28 cellular contexts compared by ENCODE assay signal in genomic region chr1:25536124-25536523, GRCh38. TPM values are rescaled to one million over a fixed set of nuclear protein-coding genes. Genes with fewer than 3 reads are reported as not detected.
DNase-seq lines count a peak whose midpoint lies in the region; ATAC-seq, FAIRE-seq and TF ChIP-seq lines count a peak whose summit lies in the region.
"Had no signal": no experiment of that assay in that cellular context is flagged by ENCODE, and none has a peak within 500 bp of the region (broad histone marks: within the 10 kb centered on the region; RNA-seq: fewer than 3 reads in every experiment).

No MANE protein-coding gene starts in this region.

- 12% methylated on average over 3 of the region's 3 CpGs for WGBS in K562 (ENCODE audit: insufficient coverage, low coverage, missing lambda C conversion rate)
- WGBS in thyroid gland, 2 donors: 70 to 78% methylated on average over 3 of the region's 3 CpGs

- H4K20me1 ChIP-seq in K562 (replicated peaks; ENCODE audit: control insufficient read depth, insufficient read depth, low read length) (no peaks in the 10 kb centered on the region; the same call in 1 of the 2 replicates), osteoblast (ENCODE audit: insufficient read depth, low read length) (no peaks in the 10 kb centered on the region)
- H4K20me1 ChIP-seq: BLaER1 treated with 17β-estradiol and CSF1 and Interleukin-3, amounts not matched to agents 10 nM and 100 nM had no signal

- no TSS peak for BruUV-seq in K562 (replicated peaks; lab: Mats Ljungman, UMichigan)

- H3K9me1 ChIP-seq in K562 (ENCODE audit: control insufficient read depth, insufficient read depth, low read length): no peaks in the 10 kb centered on the region

- H3K79me2 ChIP-seq in K562 (ENCODE audit: control insufficient read depth, insufficient read depth, low read length) (no peaks in the 10 kb centered on the region), osteoblast (ENCODE audit: insufficient read depth, low read length) (no peaks in the 10 kb centered on the region)

- no peak for TF ChIP-seq EP300 in K562 (IDR thresholded peaks at IDR 0.05; ENCODE audit: low read length)

- CTCF ChIA-PET in activated naive CD4-positive, alpha-beta T cell treated with anti-CD3 and anti-CD28 coated beads, Interleukin-2, amount 10 ng/mL, durations not matched to agents 7 days and 5 days (lab: Charles Lee): no interaction called here
- CTCF ChIA-PET in K562 (lab: Yijun Ruan, JAX; ENCODE audit: low intra/inter-chr PET ratio): no interaction called here

- H3K27ac ChIP-seq in K562 (ENCODE audit: extremely low read depth, low read depth, low read length): no peak overlapping the region
- no peak overlapping the region for H3K27ac ChIP-seq in osteoblast (ENCODE audit: low read depth, low read length)
- peak overlapping the region in 2 of 3 donors; percentile 29 to 42 for H3K27ac ChIP-seq in thyroid gland
- H3K27ac ChIP-seq: BLaER1 treated with 17β-estradiol and CSF1 and Interleukin-3, amounts not matched to agents 10 nM and 100 nM; C4-2B had no signal

- no peak for ATAC-seq in K562
- ATAC-seq: GM12878 had no signal

- peak overlapping the region; percentile 47 for H3K27ac Mint-ChIP-seq in activated naive CD4-positive, alpha-beta T cell treated with anti-CD3 and anti-CD28 coated beads, Interleukin-2, amount 50 U/mL, for 24 hours
- no peak overlapping the region for H3K27ac Mint-ChIP-seq in activated naive CD4-positive, alpha-beta T cell treated with anti-CD3 and anti-CD28 coated beads, Interleukin-2, amount 10 ng/mL, durations not matched to agents 7 days and 5 days
- H3K27ac Mint-ChIP-seq: B cell had no signal

- H3K4me3 Mint-ChIP-seq in activated naive CD4-positive, alpha-beta T cell treated with anti-CD3 and anti-CD28 coated beads, Interleukin-2, amount 50 U/mL, for 24 hours: no peak overlapping the region
- no peak overlapping the region for H3K4me3 Mint-ChIP-seq in activated naive CD4-positive, alpha-beta T cell treated with anti-CD3 and anti-CD28 coated beads, Interleukin-2, amount 10 ng/mL, durations not matched to agents 7 days and 5 days
- H3K4me3 Mint-ChIP-seq: B cell; CD4-positive, alpha-beta memory T cell; CD8-positive, alpha-beta memory T cell had no signal

- H3K9me3 ChIP-seq in K562 (replicated peaks; ENCODE audit: control insufficient read depth, insufficient read depth, low read depth, low read length) (no peaks in the 10 kb centered on the region), osteoblast (ENCODE audit: low read depth, low read length) (no peaks in the 10 kb centered on the region), thyroid gland (no peaks in the 10 kb centered on the region)
- H3K9me3 ChIP-seq: BLaER1 treated with 17β-estradiol and CSF1 and Interleukin-3, amounts not matched to agents 10 nM and 100 nM had no signal

- no peak overlapping the region for H2AFZ ChIP-seq in K562 (ENCODE audit: low read depth, low read length)
- H2AFZ ChIP-seq in osteoblast (ENCODE audit: low read length): no peak overlapping the region

- in situ Hi-C loops in K562 (cut with MboI): no loop called here

- H3K4me1 ChIP-seq in K562 (replicated peaks in 1 of 2; ENCODE audit: control insufficient read depth in 2 of 2, insufficient read depth in 2 of 2, low read length in 2 of 2): peaks cover 11 to 27% of the 10 kb centered on the region in 2 experiments; a peak in 3 of 5 replicates
- peaks cover 3% of the 10 kb centered on the region for H3K4me1 ChIP-seq in osteoblast (ENCODE audit: insufficient read depth, low read length)
- H3K4me1 ChIP-seq in thyroid gland: peaks cover 11 to 15% of the 10 kb centered on the region in 2 donors

- no peaks in the 10 kb centered on the region for H3K36me3 ChIP-seq in K562 (ENCODE audit: control insufficient read depth, insufficient read depth, low read length)
- no peaks in the 10 kb centered on the region for H3K36me3 ChIP-seq in osteoblast (ENCODE audit: insufficient read depth, low read length)
- H3K36me3 ChIP-seq in thyroid gland: no peaks in the 10 kb centered on the region
- H3K36me3 ChIP-seq: BLaER1 treated with 17β-estradiol and CSF1 and Interleukin-3, amounts not matched to agents 10 nM and 100 nM had no signal

- intact Hi-C loops in K562 (cut with micrococcal nuclease) (no loop called here), thyroid gland (cut with DNase I) (no loop called here)

- FAIRE-seq in K562 (lab: Jason Lieb, UNC): no peak
- FAIRE-seq: A204.1, GM12878, GM12892, GM18507 had no signal

- H3K4me1 Mint-ChIP-seq in activated naive CD4-positive, alpha-beta T cell treated with anti-CD3 and anti-CD28 coated beads, Interleukin-2, amount 50 U/mL, for 24 hours: peaks cover 4% of the 10 kb centered on the region
- H3K4me1 Mint-ChIP-seq in activated naive CD4-positive, alpha-beta T cell treated with anti-CD3 and anti-CD28 coated beads, Interleukin-2, amount 10 ng/mL, durations not matched to agents 7 days and 5 days: no peaks in the 10 kb centered on the region
- H3K4me1 Mint-ChIP-seq: B cell; CD8-positive, alpha-beta memory T cell had no signal

- H3K27me3 Mint-ChIP-seq in activated naive CD4-positive, alpha-beta T cell treated with anti-CD3 and anti-CD28 coated beads, Interleukin-2, amount 50 U/mL, for 24 hours: no peaks in the 10 kb centered on the region
- peaks cover 69% of the 10 kb centered on the region for H3K27me3 Mint-ChIP-seq in activated naive CD4-positive, alpha-beta T cell treated with anti-CD3 and anti-CD28 coated beads, Interleukin-2, amount 10 ng/mL, durations not matched to agents 7 days and 5 days
- H3K27me3 Mint-ChIP-seq: B cell; CD4-positive, alpha-beta memory T cell; CD8-positive, alpha-beta memory T cell had no signal

- no peak for TF ChIP-seq POLR2A in K562 (conservative IDR thresholded peaks at IDR 0.05)
- TF ChIP-seq POLR2A in thyroid gland (IDR thresholded peaks at IDR 0.05): no peak

- DNase-seq in activated naive CD4-positive, alpha-beta T cell treated with anti-CD3 and anti-CD28 coated beads, Interleukin-2, amount 10 ng/mL, durations not matched to agents 7 days and 5 days: no peak
- DNase-seq in K562 (ENCODE audit: extremely low read depth in 1 of 4, low spot score in 3 of 4) (no peak), osteoblast (ENCODE audit: insufficient read length, low spot score, missing footprints) (peak; percentile 54), thyroid gland (no peak), NCI-H226 (no peak), CD1c-positive myeloid dendritic cell (ENCODE audit: extremely low spot score) (no peak), kidney tubule cell (ENCODE audit: low spot score) (no peak)
- DNase-seq: 8988T; ACHN; CD4-positive, CD25-positive, alpha-beta regulatory T cell; CD8-positive, alpha-beta memory T cell; COR-L47; DMS 273 treated with DMSO at 0.1 percent for 48 hours; DMS153; DMS53; DMS79; DND-41; EL; GDM1 had no signal

- no peaks in the 10 kb centered on the region for H3K36me3 Mint-ChIP-seq in activated naive CD4-positive, alpha-beta T cell treated with anti-CD3 and anti-CD28 coated beads, Interleukin-2, amount 50 U/mL, for 24 hours
- H3K36me3 Mint-ChIP-seq in activated naive CD4-positive, alpha-beta T cell treated with anti-CD3 and anti-CD28 coated beads, Interleukin-2, amount 10 ng/mL, durations not matched to agents 7 days and 5 days: no peaks in the 10 kb centered on the region
- H3K36me3 Mint-ChIP-seq: CD4-positive, alpha-beta memory T cell; CD4-positive, CD25-positive, alpha-beta regulatory T cell; CD8-positive, alpha-beta memory T cell had no signal

- TF ChIP-seq RAD21 in K562 (CRISPR knock-in tag; conservative IDR thresholded peaks at IDR 0.05 in 1 of 2, IDR thresholded peaks at IDR 0.05 in 1 of 2): no peak

- H3K9me3 Mint-ChIP-seq in activated naive CD4-positive, alpha-beta T cell treated with anti-CD3 and anti-CD28 coated beads, Interleukin-2, amount 50 U/mL, for 24 hours: no peaks in the 10 kb centered on the region
- no peaks in the 10 kb centered on the region for H3K9me3 Mint-ChIP-seq in activated naive CD4-positive, alpha-beta T cell treated with anti-CD3 and anti-CD28 coated beads, Interleukin-2, amount 10 ng/mL, durations not matched to agents 7 days and 5 days
- H3K9me3 Mint-ChIP-seq: CD4-positive, alpha-beta memory T cell; CD4-positive, CD25-positive, alpha-beta regulatory T cell; CD8-positive, alpha-beta memory T cell had no signal

- H3K4me3 ChIP-seq in K562 (no peak overlapping the region), osteoblast (ENCODE audit: insufficient read depth, low read length) (no peak overlapping the region), thyroid gland (replicated peaks in 1 of 3) (no peak overlapping the region)
- H3K4me3 ChIP-seq: BLaER1 treated with 17β-estradiol and CSF1 and Interleukin-3, amounts not matched to agents 10 nM and 100 nM; GM12878 had no signal

- TF ChIP-seq CTCF in K562 (IDR thresholded peaks at IDR 0.05 in 2 of 3, conservative IDR thresholded peaks at IDR 0.05 in 1 of 3; ENCODE audit: insufficient read depth in 2 of 3, low read depth in 1 of 3, low read length in 3 of 3) (no peak), osteoblast (IDR thresholded peaks at IDR 0.05; ENCODE audit: extremely low read depth, low read depth, low read length) (no peak), thyroid gland (IDR thresholded peaks at IDR 0.05) (no peak)

- H3K9ac ChIP-seq in K562 (ENCODE audit: insufficient read depth in 1 of 2, low read depth in 2 of 2, low read length in 2 of 2): peak overlapping the region in 1 of 2 experiments; percentile 31; a peak in 1 of 4 replicates
- H3K9ac ChIP-seq: BLaER1 treated with 17β-estradiol and CSF1 and Interleukin-3, amounts not matched to agents 10 nM and 100 nM had no signal

- H3K27me3 ChIP-seq in K562 (ENCODE audit: control insufficient read depth in 2 of 2, insufficient read depth in 2 of 2, low read length in 2 of 2) (peaks cover 0 to 10% of the 10 kb centered on the region in 2 experiments; a peak in 1 of 5 replicates), osteoblast (ENCODE audit: insufficient read depth, low read length) (peaks cover 9% of the 10 kb centered on the region), thyroid gland (no peaks in the 10 kb centered on the region)
- H3K27me3 ChIP-seq: BLaER1 treated with 17β-estradiol and CSF1 and Interleukin-3, amounts not matched to agents 10 nM and 100 nM had no signal

- POLR2A ChIA-PET in K562 (lab: Yijun Ruan, JAX): interaction anchor here (1.6 kb wide), 1 partner anchor 11 kb away, joined by 3 read pairs; no protein-coding TSS in a partner anchor

- H3K4me2 ChIP-seq in K562 (ENCODE audit: insufficient read depth, low read length) (no peak overlapping the region), osteoblast (ENCODE audit: insufficient read depth, low read length) (no peak overlapping the region)

RNA-seq across cellular contexts. Expression of gene LDLRAP1, which starts 7.3 kb away (rescaled TPM):
- total RNA-seq in K562 (2011; cell fraction: chromatin; rRNA removed; ENCODE audit: low replicate concordance): 30.0 and 73.0 TPM in 2 replicates
- 38.5 and 41.1 TPM in 2 replicates for total RNA-seq in K562 (2011; cell fraction: nucleolus; rRNA removed)
- total RNA-seq in K562 (2011; cell fraction: nucleoplasm; rRNA removed): 33.9 and 37.2 TPM in 2 replicates
- 14.2 and 19.0 TPM in 2 replicates for total RNA-seq in K562 (2014; rRNA removed)
- 10.9 and 13.0 TPM in 2 replicates for total RNA-seq in K562 (2014; rRNA removed; fragmentation: Illumina TruSeq; extraction: Trizol)
- total RNA-seq in K562 (2015; rRNA removed; fragmentation: Illumina TruSeq; extraction: Trizol): 16.3 and 17.7 TPM in 2 replicates
- total RNA-seq in K562 (2021): 28.8 and 29.2 TPM in 2 replicates
- 16.2 and 25.0 TPM in 2 replicates for polyA plus RNA-seq in K562 (2011; rRNA removed)
- polyA plus RNA-seq in K562 (2011; cell fraction: cytosol; rRNA removed): 22.4 and 23.7 TPM in 2 replicates
- 69.9 and 75.9 TPM in 2 replicates for polyA plus RNA-seq in K562 (2011; cell fraction: nucleus; rRNA removed)
- 24.3 and 30.1 TPM in 2 replicates for polyA plus RNA-seq in K562 (2012)
- 26.8 and 29.6 TPM in 2 replicates for polyA plus RNA-seq in K562 (2014; fragmentation: Illumina TruSeq; extraction: Trizol)
- polyA plus RNA-seq in K562 (2014; fragmentation: Nextera tagmentation; extraction: Ambion mirVana): 1 to 10 TPM in 1 of 2 experiments, under 1 TPM in 1; 0.56 to 1.4 TPM
- polyA plus RNA-seq in K562 (2014; rRNA removed): 22.2 and 25.7 TPM in 2 replicates
- polyA minus RNA-seq in K562 (2011; rRNA and poly(A)+ RNA removed): 11.8 and 12.8 TPM in 2 replicates
- polyA minus RNA-seq in K562 (2011; cell fraction: cytosol; rRNA and poly(A)+ RNA removed): 11.8 and 16.7 TPM in 2 replicates
- 6.9 and 14.2 TPM in 2 replicates for polyA minus RNA-seq in K562 (2011; cell fraction: nucleus; rRNA and poly(A)+ RNA removed)
- total RNA-seq in osteoblast: 18.5 and 22.1 TPM in 2 replicates
- total RNA-seq in thyroid gland: 10 to 100 TPM; 25.1 to 40.9 (median 34.4) TPM

Comparison
In these comparisons a context has a peak if more than half of its experiments do, and no peak if none do; other contexts are left out.
1. H3K27ac ChIP-seq: peak in thyroid gland (2 of 3); none in K562 (single experiment) and osteoblast (single experiment).